Comparison of ENCODE assay signal across 22 cellular contexts in genomic region chr3:148205945-148206845, GRCh38.
DNase-seq lines count a peak whose midpoint lies in the region; FAIRE-seq and TF ChIP-seq lines count a peak whose summit lies in the region.
"Had no signal": no experiment of that assay in that cellular context is flagged by ENCODE, and none has a peak within 500 bp of the region (broad histone marks: within the 10 kb centered on the region; RNA-seq: fewer than 3 reads in every experiment).

No MANE protein-coding gene starts in this region.

- 29% methylated on average over 3 of the region's 3 CpGs for WGBS in prostate gland

- H3K9me3 ChIP-seq in uterus (no peaks in the 10 kb centered on the region), prostate gland (no peaks in the 10 kb centered on the region)
- H3K9me3 ChIP-seq: BE2C, HAP-1 had no signal

- H3K27me3 Mint-ChIP-seq in activated T-helper 1 cell treated with anti-CD3 and anti-CD28 coated beads, Interleukin-12 subunit alpha, Interleukin-12 subunit beta, Interleukin-2, Interleukin-4 antibody, amounts not matched to agents 30 ng/mL and 10 ng/mL and 1 ng/mL, durations not matched to agents 14 hours and 24 hours and 36 hours (ENCODE audit: insufficient read depth), result no peaks in the 10 kb centered on the region
- H3K27me3 Mint-ChIP-seq: CD4-positive, CD25-positive, alpha-beta regulatory T cell had no signal

- H3K4me3 ChIP-seq in LNCaP clone FGC (ENCODE audit: low read depth, low read length), result no peak overlapping the region
- H3K4me3 ChIP-seq in retinal pigment epithelial cell (ENCODE audit: low read length), result no peak overlapping the region
- no peak overlapping the region for H3K4me3 ChIP-seq in uterus
- H3K4me3 ChIP-seq in prostate gland, result no peak overlapping the region
- H3K4me3 ChIP-seq: GM23338, HAP-1 had no signal

- TF ChIP-seq POLR2A in uterus (IDR thresholded peaks at IDR 0.05) (no peak), prostate gland (IDR thresholded peaks at IDR 0.05) (no peak)

- H3K4me1 ChIP-seq in uterus, result no peaks in the 10 kb centered on the region
- no peaks in the 10 kb centered on the region for H3K4me1 ChIP-seq in prostate gland (replicated peaks)
- H3K4me1 ChIP-seq: BE2C, HAP-1 had no signal

- H3K36me3 ChIP-seq in uterus, result no peaks in the 10 kb centered on the region
- H3K36me3 ChIP-seq in prostate gland, result no peaks in the 10 kb centered on the region
- H3K36me3 ChIP-seq: BE2C, HAP-1 had no signal

- peak; percentile 12 for DNase-seq in AG20443 (ENCODE audit: low spot score)
- peak; percentile 51 for DNase-seq in LNCaP clone FGC (ENCODE audit: low read depth)
- peak; percentile 25 for DNase-seq in retinal pigment epithelial cell (ENCODE audit: low read depth)
- no peak for DNase-seq in uterus
- DNase-seq in prostate gland (ENCODE audit: low spot score), result no peak
- no peak for DNase-seq in activated T-helper 1 cell treated with anti-CD3 and anti-CD28 coated beads, Interleukin-12 subunit alpha, Interleukin-12 subunit beta, Interleukin-2, Interleukin-4 antibody, amounts not matched to agents 30 ng/mL and 10 ng/mL and 1 ng/mL, durations not matched to agents 14 hours and 24 hours and 36 hours (ENCODE audit: low spot score)
- DNase-seq: BE2C; CD4-positive, CD25-positive, alpha-beta regulatory T cell; DMS79; NCI-H1694; NCI-H2081; NCI-H2171; NCI-H345; NCI-H524; NCI-H774; NK-92 treated with Interleukin-12 subunit alpha and Interleukin-12 subunit beta, amount 100 ng/mL, for 24 hours; SIG-M5 had no signal

- FAIRE-seq in endometrium (lab: Jason Lieb, UNC), result peak; percentile 93
- FAIRE-seq: GM12892 had no signal

- no peak overlapping the region for H3K4me3 Mint-ChIP-seq in activated T-helper 1 cell treated with anti-CD3 and anti-CD28 coated beads, Interleukin-12 subunit alpha, Interleukin-12 subunit beta, Interleukin-2, Interleukin-4 antibody, amounts not matched to agents 30 ng/mL and 10 ng/mL and 1 ng/mL, durations not matched to agents 14 hours and 24 hours and 36 hours
- H3K4me3 Mint-ChIP-seq: CD4-positive, CD25-positive, alpha-beta regulatory T cell; GM23338; IgD-negative memory B cell had no signal

- H3K27me3 ChIP-seq in uterus (no peaks in the 10 kb centered on the region), prostate gland (replicated peaks; ENCODE audit: insufficient read depth) (no peaks in the 10 kb centered on the region)
- H3K27me3 ChIP-seq: BE2C had no signal

- H3K27ac ChIP-seq in uterus (no peak overlapping the region), prostate gland (no peak overlapping the region)

- no peaks in the 10 kb centered on the region for H3K4me1 Mint-ChIP-seq in activated T-helper 1 cell treated with anti-CD3 and anti-CD28 coated beads, Interleukin-12 subunit alpha, Interleukin-12 subunit beta, Interleukin-2, Interleukin-4 antibody, amounts not matched to agents 30 ng/mL and 10 ng/mL and 1 ng/mL, durations not matched to agents 14 hours and 24 hours and 36 hours (ENCODE audit: low read depth)
- H3K4me1 Mint-ChIP-seq: IgD-negative memory B cell had no signal

- intact Hi-C loops in uterus (cut with DNase I; ENCODE audit: low total_unique reads), result no loop called here
- intact Hi-C loops in prostate gland (cut with DNase I), result no loop called here
- intact Hi-C loops in activated T-helper 1 cell treated with anti-CD3 and anti-CD28 coated beads, Interleukin-12 subunit alpha, Interleukin-12 subunit beta, Interleukin-2, Interleukin-4 antibody, amounts not matched to agents 30 ng/mL and 10 ng/mL and 1 ng/mL, durations not matched to agents 14 hours and 24 hours and 36 hours (cut with micrococcal nuclease), result no loop called here

- no peaks in the 10 kb centered on the region for H3K36me3 Mint-ChIP-seq in activated T-helper 1 cell treated with anti-CD3 and anti-CD28 coated beads, Interleukin-12 subunit alpha, Interleukin-12 subunit beta, Interleukin-2, Interleukin-4 antibody, amounts not matched to agents 30 ng/mL and 10 ng/mL and 1 ng/mL, durations not matched to agents 14 hours and 24 hours and 36 hours (ENCODE audit: low read depth)
- H3K36me3 Mint-ChIP-seq: CD4-positive, CD25-positive, alpha-beta regulatory T cell; IgD-negative memory B cell had no signal

- TF ChIP-seq CTCF in LNCaP clone FGC (IDR thresholded peaks at IDR 0.05; ENCODE audit: control insufficient read depth, extremely low read depth, insufficient read depth) (no peak), retinal pigment epithelial cell (conservative IDR thresholded peaks at IDR 0.05; ENCODE audit: low read depth, low read length) (no peak), uterus (IDR thresholded peaks at IDR 0.05) (no peak), prostate gland (IDR thresholded peaks at IDR 0.05) (no peak)

- H3K9me3 Mint-ChIP-seq in activated T-helper 1 cell treated with anti-CD3 and anti-CD28 coated beads, Interleukin-12 subunit alpha, Interleukin-12 subunit beta, Interleukin-2, Interleukin-4 antibody, amounts not matched to agents 30 ng/mL and 10 ng/mL and 1 ng/mL, durations not matched to agents 14 hours and 24 hours and 36 hours, result no peaks in the 10 kb centered on the region
- H3K9me3 Mint-ChIP-seq: GM23338 had no signal

- H3K27ac Mint-ChIP-seq in activated T-helper 1 cell treated with anti-CD3 and anti-CD28 coated beads, Interleukin-12 subunit alpha, Interleukin-12 subunit beta, Interleukin-2, Interleukin-4 antibody, amounts not matched to agents 30 ng/mL and 10 ng/mL and 1 ng/mL, durations not matched to agents 14 hours and 24 hours and 36 hours, result no peak overlapping the region
- H3K27ac Mint-ChIP-seq: CD4-positive, CD25-positive, alpha-beta regulatory T cell; GM23338; IgD-negative memory B cell had no signal

Comparison
In these comparisons a context has a peak if more than half of its experiments do, and no peak if none do; other contexts are left out.
1. DNase-seq: peak in AG20443 (single experiment), LNCaP clone FGC (single experiment) and retinal pigment epithelial cell (single experiment); none in uterus (0 of 2), prostate gland (single experiment) and activated T-helper 1 cell treated with anti-CD3 and anti-CD28 coated beads, Interleukin-12 subunit alpha, Interleukin-12 subunit beta, Interleukin-2, Interleukin-4 antibody, amounts not matched to agents 30 ng/mL and 10 ng/mL and 1 ng/mL, durations not matched to agents 14 hours and 24 hours and 36 hours (single experiment).